8 cellular contexts compared by ENCODE assay signal in genomic region chr10:35563266-35563891, GRCh38.
DNase-seq lines count a peak whose midpoint lies in the region; ATAC-seq lines count a peak whose summit lies in the region.

No MANE protein-coding gene starts in this region.

- DNase-seq in AML-193 (lab: John Stamatoyannopoulos, UW), result peak; percentile 36 to 52
- peak; percentile 91 to 94 for DNase-seq in Kasumi-1 (lab: John Stamatoyannopoulos, UW)
- peak; percentile 45 to 49 for DNase-seq in SHP77 (lab: John Stamatoyannopoulos, UW)
- DNase-seq in amniotic stem cell (lab: John Stamatoyannopoulos, UW), result peak; percentile 17
- peak; percentile 70 for DNase-seq in hepatic stellate cell (ENCODE audit: low spot score)
- DNase-seq in smooth muscle cell of the brain vasculature (ENCODE audit: low read depth, low spot score), result peak; percentile 50

- peak; percentile 61 for ATAC-seq in GM19035 (IDR thresholded peaks at IDR 0.05; ENCODE audit: unreplicated experiment)
- ATAC-seq in HG02840 (IDR thresholded peaks at IDR 0.05; ENCODE audit: low FRiP score, unreplicated experiment), result no peak

Comparison
In these comparisons a context has a peak if more than half of its experiments do, and no peak if none do; other contexts are left out.
1. DNase-seq: peak in every context shown above with its lines; median percentile 92 in Kasumi-1; 70 in hepatic stellate cell; 50 in smooth muscle cell of the brain vasculature; 47 in SHP77; 44 in AML-193; 17 in amniotic stem cell.